In genomic region chr2:107657049-107657448, GRCh38 we compare ENCODE assay signal across 25 cellular contexts.
DNase-seq lines count a peak whose midpoint lies in the region; ATAC-seq, FAIRE-seq and TF ChIP-seq lines count a peak whose summit lies in the region.
"Had no signal": no experiment of that assay in that cellular context is flagged by ENCODE, and none has a peak within 500 bp of the region (broad histone marks: within the 10 kb centered on the region; RNA-seq: fewer than 3 reads in every experiment).

No MANE protein-coding gene starts in this region.

- H2BK15ac ChIP-seq in IMR-90 (ENCODE audit: low read depth, low read length), result no peak overlapping the region

- H2AK9ac ChIP-seq in IMR-90 (replicated peaks; ENCODE audit: low read depth, low read length, poor library complexity), result no peak overlapping the region

- no peaks in the 10 kb centered on the region for H3K36me3 Mint-ChIP-seq in naive thymus-derived CD8-positive, alpha-beta T cell
- H3K36me3 Mint-ChIP-seq: CD14-positive monocyte; CD4-positive, alpha-beta memory T cell; CD4-positive, CD25-positive, alpha-beta regulatory T cell; CD8-positive, alpha-beta memory T cell had no signal

- H3K23ac ChIP-seq in IMR-90 (ENCODE audit: low read depth, low read length), result no peak overlapping the region

- no peak overlapping the region for H4K8ac ChIP-seq in IMR-90 (ENCODE audit: low read depth in 2 of 2, low read length in 2 of 2)

- H3K9me3 Mint-ChIP-seq in naive thymus-derived CD8-positive, alpha-beta T cell, result peaks cover 0 to 19% (median 4%) of the 10 kb centered on the region in 9 donors

- H3K27ac Mint-ChIP-seq in naive thymus-derived CD8-positive, alpha-beta T cell, result no peak overlapping the region
- H3K27ac Mint-ChIP-seq: CD14-positive monocyte; CD4-positive, alpha-beta memory T cell; CD4-positive, CD25-positive, alpha-beta regulatory T cell; CD8-positive, alpha-beta memory T cell had no signal

- no peak overlapping the region for H3K18ac ChIP-seq in IMR-90 (ENCODE audit: low read depth, low read length)

- no peak overlapping the region for H2AK5ac ChIP-seq in IMR-90 (ENCODE audit: low read depth, low read length)

- TF ChIP-seq POLR2A in HepG2 (IDR thresholded peaks at IDR 0.05; ENCODE audit: insufficient read depth in 1 of 2, low read depth in 2 of 2, low read length in 2 of 2) (no peak), right lobe of liver (IDR thresholded peaks at IDR 0.05) (no peak), IMR-90 (IDR thresholded peaks at IDR 0.05; ENCODE audit: low read depth, low read length) (no peak)

- POLR2A ChIA-PET in HepG2 (lab: Yijun Ruan, JAX), result no interaction called here
- POLR2A ChIA-PET in IMR-90 (lab: Charles Lee; ENCODE audit: unreplicated experiment), result no interaction called here
- POLR2A ChIA-PET in naive thymus-derived CD8-positive, alpha-beta T cell (lab: Charles Lee), result no interaction called here

- H3K9ac ChIP-seq in HepG2 (ENCODE audit: insufficient read depth, low read depth, low read length) (no peak overlapping the region), IMR-90 (ENCODE audit: low read depth, low read length) (no peak overlapping the region)
- H3K9ac ChIP-seq: BLaER1 had no signal

- TF ChIP-seq EP300 in HepG2 (IDR thresholded peaks at IDR 0.05; ENCODE audit: low read depth in 2 of 2, low read length in 2 of 2), result no peak
- no peak for TF ChIP-seq EP300 in HepG2 (CRISPR knock-in tag; IDR thresholded peaks at IDR 0.05; ENCODE audit: borderline replicate concordance)

- FAIRE-seq in HepG2 (lab: Jason Lieb, UNC), result no peak
- FAIRE-seq: GM12878, GM12892, GM18507 had no signal

- no peak for TF ChIP-seq RAD21 in HepG2 (CRISPR knock-in tag; IDR thresholded peaks at IDR 0.05)
- TF ChIP-seq RAD21 in IMR-90 (IDR thresholded peaks at IDR 0.05; ENCODE audit: low read length), result no peak

- intact Hi-C loops in HepG2 (cut with micrococcal nuclease; ENCODE audit: unreplicated experiment) (no loop called here), right lobe of liver (cut with DNase I) (no loop called here), IMR-90 (cut with micrococcal nuclease) (no loop called here)

- BruUV-seq in HepG2 (replicated peaks; lab: Mats Ljungman, UMichigan) (no TSS peak), IMR-90 (replicated peaks; lab: Mats Ljungman, UMichigan) (no TSS peak)

- H4K20me1 ChIP-seq in HepG2 (ENCODE audit: insufficient read depth, low read length) (no peaks in the 10 kb centered on the region), IMR-90 (ENCODE audit: insufficient read depth, low read length) (no peaks in the 10 kb centered on the region)
- H4K20me1 ChIP-seq: BLaER1 had no signal

- H3K4me2 ChIP-seq in HepG2 (ENCODE audit: low read depth, low read length) (no peak overlapping the region), IMR-90 (ENCODE audit: low read depth, low read length) (no peak overlapping the region)
- H3K4me2 ChIP-seq: BLaER1 had no signal

- H3K4me3 ChIP-seq in HepG2 (replicated peaks in 1 of 3; ENCODE audit: insufficient read depth in 1 of 3, low read depth in 2 of 3, low read length in 3 of 3) (no peak overlapping the region), right lobe of liver (no peak overlapping the region), IMR-90 (ENCODE audit: insufficient read depth, low read depth, low read length) (no peak overlapping the region)
- H3K4me3 ChIP-seq: BLaER1, GM12878 had no signal

- TF ChIP-seq CTCF in HepG2 (CRISPR knock-in tag; IDR thresholded peaks at IDR 0.05) (no peak), right lobe of liver (IDR thresholded peaks at IDR 0.05) (no peak), IMR-90 (conservative IDR thresholded peaks at IDR 0.05; ENCODE audit: low read depth, low read length) (no peak)

- no peak overlapping the region for H3K4ac ChIP-seq in IMR-90 (ENCODE audit: low read depth, low read length)

- H3K79me2 ChIP-seq in HepG2 (ENCODE audit: insufficient read depth, low read length), result no peaks in the 10 kb centered on the region

- no peak for ATAC-seq in HepG2
- ATAC-seq in right lobe of liver, result no peak
- ATAC-seq in IMR-90 (ENCODE audit: low read depth), result no peak
- no peak for ATAC-seq in naive thymus-derived CD8-positive, alpha-beta T cell
- ATAC-seq: GM12878 had no signal

- no peak for DNase-seq in HepG2 (ENCODE audit: low spot score)
- no peak for DNase-seq in right lobe of liver
- DNase-seq in IMR-90, result no peak
- DNase-seq in occipital lobe (lab: John Stamatoyannopoulos, UW), result no peak
- DNase-seq in naive thymus-derived CD8-positive, alpha-beta T cell, result no peak
- DNase-seq: ACHN; BE2C; C1 segment of cervical spinal cord; Caco-2; CD4-positive, alpha-beta memory T cell; CD4-positive, CD25-positive, alpha-beta regulatory T cell; CD8-positive, alpha-beta memory T cell; DMS 273 treated with DMSO at 0.1 percent for 48 hours; DMS153; DMS53; DMS79; DND-41; EL; GDM1 had no signal

- CTCF ChIA-PET in HepG2 (lab: Yijun Ruan, JAX; ENCODE audit: low intra/inter-chr PET ratio, low total read pairs), result no interaction called here
- CTCF ChIA-PET in IMR-90 (lab: Yijun Ruan, JAX), result no interaction called here

- H4K91ac ChIP-seq in IMR-90 (ENCODE audit: insufficient read depth, low read depth, low read length), result no peak overlapping the region

- in situ Hi-C loops in HepG2 (cut with HindIII; ENCODE audit: extremely low pct_ligation_motif_present, low pct_unique_long_range_greater_than_20kb) (no loop called here), IMR-90 (cut with MboI; ENCODE audit: low sequenced_read_pairs) (no loop called here)

- no peaks in the 10 kb centered on the region for H3K4me1 Mint-ChIP-seq in naive thymus-derived CD8-positive, alpha-beta T cell
- H3K4me1 Mint-ChIP-seq: CD14-positive monocyte; CD4-positive, alpha-beta memory T cell; CD4-positive, CD25-positive, alpha-beta regulatory T cell; CD8-positive, alpha-beta memory T cell had no signal

- no peak overlapping the region for H2BK5ac ChIP-seq in IMR-90 (ENCODE audit: low read depth, low read length, poor library complexity, severe bottlenecking)

- no peak overlapping the region for H3K14ac ChIP-seq in IMR-90 (replicated peaks; ENCODE audit: low read depth, low read length)

- H3K27me3 ChIP-seq in HepG2 (ENCODE audit: control insufficient read depth in 1 of 2, insufficient read depth in 2 of 2, low read length in 2 of 2), result no peaks in the 10 kb centered on the region
- H3K27me3 ChIP-seq in right lobe of liver, result no peaks in the 10 kb centered on the region
- no peaks in the 10 kb centered on the region for H3K27me3 ChIP-seq in IMR-90 (ENCODE audit: control insufficient read depth, insufficient read depth, low read length)
- H3K27me3 ChIP-seq: BE2C, BLaER1 had no signal

- H3K27ac ChIP-seq in HepG2 (ENCODE audit: extremely low read length, insufficient read depth, low read length) (no peak overlapping the region), right lobe of liver (no peak overlapping the region), IMR-90 (ENCODE audit: insufficient read depth, low read length) (no peak overlapping the region)
- H3K27ac ChIP-seq: 22Rv1, BLaER1 had no signal

- H3K4me3 Mint-ChIP-seq in naive thymus-derived CD8-positive, alpha-beta T cell, result no peak overlapping the region
- H3K4me3 Mint-ChIP-seq: CD14-positive monocyte; CD4-positive, alpha-beta memory T cell; CD4-positive, CD25-positive, alpha-beta regulatory T cell; CD8-positive, alpha-beta memory T cell had no signal

- H2BK120ac ChIP-seq in IMR-90 (ENCODE audit: low read depth, low read length), result no peak overlapping the region

- H3K56ac ChIP-seq in IMR-90 (ENCODE audit: extremely low read depth, insufficient read depth, low read length), result no peak overlapping the region

- H3K36me3 ChIP-seq in HepG2 (replicated peaks in 1 of 2; ENCODE audit: control insufficient read depth in 1 of 2, insufficient read depth in 2 of 2, low read length in 2 of 2) (no peaks in the 10 kb centered on the region), right lobe of liver (no peaks in the 10 kb centered on the region), IMR-90 (ENCODE audit: control insufficient read depth, insufficient read depth, low read length) (no peaks in the 10 kb centered on the region)
- H3K36me3 ChIP-seq: BE2C, BLaER1 had no signal

- no peaks in the 10 kb centered on the region for H3K79me1 ChIP-seq in IMR-90 (ENCODE audit: low read depth in 1 of 2, low read length in 2 of 2)

- 22% methylated on average over 3 of the region's 3 CpGs for WGBS in HepG2 (ENCODE audit: low lambda C conversion rate)
- 50% methylated on average over 3 of the region's 3 CpGs for WGBS in right lobe of liver (ENCODE audit: insufficient coverage, low coverage, low lambda C conversion rate, missing lambda C conversion rate)
- WGBS in IMR-90 (ENCODE audit: extremely low coverage in 2 of 2, insufficient read length in 1 of 2), 2 experiments, result no CpG with 5 or more reads among the region's 3 CpGs

- dilution Hi-C loops in IMR-90 (cut with HindIII; ENCODE audit: low sequenced_read_pairs, unreplicated experiment), result no loop called here

- no peak overlapping the region for H2BK20ac ChIP-seq in IMR-90 (ENCODE audit: low read depth, low read length)

- H4K5ac ChIP-seq in IMR-90 (ENCODE audit: low read depth, low read length), result no peak overlapping the region

- H3K9me3 ChIP-seq in HepG2 (ENCODE audit: low read length), result peaks cover 53% of the 10 kb centered on the region; the same call in 1 of the 2 replicates
- no peaks in the 10 kb centered on the region for H3K9me3 ChIP-seq in right lobe of liver
- H3K9me3 ChIP-seq in IMR-90 (ENCODE audit: control insufficient read depth, insufficient read depth, low read length), result no peaks in the 10 kb centered on the region
- H3K9me3 ChIP-seq: BE2C, BLaER1, Caco-2 had no signal

- no peaks in the 10 kb centered on the region for H3K9me1 ChIP-seq in IMR-90 (ENCODE audit: insufficient read depth, low read length)

- H2AFZ ChIP-seq in HepG2 (ENCODE audit: low read length), result no peak overlapping the region
- H2AFZ ChIP-seq in IMR-90 (replicated peaks; ENCODE audit: low read length, poor library complexity), result no peak overlapping the region

- H3K4me1 ChIP-seq in HepG2 (ENCODE audit: insufficient read depth, low read length), result no peaks in the 10 kb centered on the region
- H3K4me1 ChIP-seq in right lobe of liver, result no peaks in the 10 kb centered on the region
- H3K4me1 ChIP-seq in IMR-90 (ENCODE audit: control insufficient read depth, insufficient read depth, low read length), result no peaks in the 10 kb centered on the region
- H3K4me1 ChIP-seq: BE2C, BLaER1, Caco-2 had no signal

- H3K27me3 Mint-ChIP-seq in naive thymus-derived CD8-positive, alpha-beta T cell, result no peaks in the 10 kb centered on the region
- H3K27me3 Mint-ChIP-seq: CD4-positive, alpha-beta memory T cell; CD4-positive, CD25-positive, alpha-beta regulatory T cell had no signal

TF ChIP-seq in HepG2, 621 proteins besides CTCF, POLR2A, EP300 and RAD21 (continues in another document):
- TF ChIP-seq SOX13 (IDR thresholded peaks at IDR 0.05) (no peak), SOX13 (CRISPR knock-in tag; conservative IDR thresholded peaks at IDR 0.05 in 1 of 2, IDR thresholded peaks at IDR 0.05 in 1 of 2) (no peak), MAFF (IDR thresholded peaks at IDR 0.05; ENCODE audit: low read depth, low read length) (peak; percentile 40; the same call in 1 of the 2 replicates)

TF ChIP-seq in IMR-90, 13 proteins besides CTCF, POLR2A, EP300 and RAD21 (continues in another document):
- TF ChIP-seq MAFK (IDR thresholded peaks at IDR 0.05; ENCODE audit: low read depth, low read length) (0 out of 2 replicates have a peak, but pooled peaks have one; percentile 2), MAZ (IDR thresholded peaks at IDR 0.05; ENCODE audit: borderline replicate concordance, low read depth, low read length) (no peak), BHLHE40 (IDR thresholded peaks at IDR 0.05; ENCODE audit: low read depth, low read length) (no peak)
